In genomic region chr17:35117984-35118383, GRCh38 we compare ENCODE assay signal across 1 cellular context.
TF ChIP-seq lines count a peak whose summit lies in the region.

No MANE protein-coding gene starts in this region.

TF ChIP-seq in endothelial cell of umbilical vein, 7 proteins besides CTCF, POLR2A, EP300 and RAD21:
- TF ChIP-seq MYC (IDR thresholded peaks at IDR 0.05; ENCODE audit: low read depth, low read length) (no peak), JUN (IDR thresholded peaks at IDR 0.05; ENCODE audit: borderline replicate concordance, insufficient read depth, insufficient read length, low read depth) (no peak), EZH2 (IDR thresholded peaks at IDR 0.05; ENCODE audit: borderline replicate concordance, low read depth, low read length, severe bottlenecking) (no peak), POLR2AphosphoS5 (IDR thresholded peaks at IDR 0.05; ENCODE audit: insufficient read depth, low read depth, low read length) (no peak), GATA2 (IDR thresholded peaks at IDR 0.05; ENCODE audit: insufficient read depth, insufficient read length, low read depth, low read length) (no peak), FOS (IDR thresholded peaks at IDR 0.05; ENCODE audit: borderline replicate concordance, insufficient read depth, low read length) (no peak)
- TF ChIP-seq, protein P1, sequence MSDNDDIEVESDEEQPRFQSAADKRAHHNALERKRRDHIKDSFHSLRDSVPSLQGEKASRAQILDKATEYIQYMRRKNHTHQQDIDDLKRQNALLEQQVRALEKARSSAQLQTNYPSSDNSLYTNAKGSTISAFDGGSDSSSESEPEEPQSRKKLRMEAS (IDR thresholded peaks at IDR 0.05; ENCODE audit: insufficient read depth, insufficient read length) = no peak
TF ChIP-seq in endothelial cell of umbilical vein: peak in this region for 0.
